In genomic region chr12:96719671-96720362, GRCh38 we compare ENCODE assay signal across 8 cellular contexts.
DNase-seq lines count a peak whose midpoint lies in the region; ATAC-seq and TF ChIP-seq lines count a peak whose summit lies in the region.

No MANE protein-coding gene starts in this region.

- peak overlapping the region; percentile 99 for H2AFZ ChIP-seq in OCI-LY1 (ENCODE audit: low read length)

- DNase-seq in DMS153 (lab: John Stamatoyannopoulos, UW), result peak; percentile 76
- DNase-seq in coronary artery (ENCODE audit: low spot score), result no peak
- no peak for DNase-seq in amniotic stem cell (lab: John Stamatoyannopoulos, UW)
- no peak for DNase-seq in NCI-H446 (lab: John Stamatoyannopoulos, UW)

- H3K4me1 ChIP-seq in OCI-LY1 (ENCODE audit: insufficient read depth, low read length, severe bottlenecking) (peaks cover 11% of the 10 kb centered on the region), neutrophil (ENCODE audit: control insufficient read depth in 1 of 2, insufficient read depth in 1 of 2, low read depth in 1 of 2, low read length in 1 of 2) (peaks cover 0 to 5% of the 10 kb centered on the region in 2 experiments)

- no peaks in the 10 kb centered on the region for H3F3A ChIP-seq in OCI-LY1 (ENCODE audit: insufficient read depth, low read length)

- H3K27ac ChIP-seq in OCI-LY1 (ENCODE audit: low read depth, low read length, poor library complexity, severe bottlenecking) (no peak overlapping the region), coronary artery (no peak overlapping the region), neutrophil (no peak overlapping the region)

- ATAC-seq in GM19395 (IDR thresholded peaks at IDR 0.05; ENCODE audit: unreplicated experiment), result peak; percentile 97
- peak; percentile 85 for ATAC-seq in HG03442 (IDR thresholded peaks at IDR 0.05; ENCODE audit: unreplicated experiment)

- no peaks in the 10 kb centered on the region for H3K9me2 ChIP-seq in OCI-LY1 (ENCODE audit: low read depth, low read length)

- H3K36me3 ChIP-seq in OCI-LY1 (ENCODE audit: insufficient read depth, low read length), result no peaks in the 10 kb centered on the region
- no peaks in the 10 kb centered on the region for H3K36me3 ChIP-seq in neutrophil

- H3K9me3 ChIP-seq in OCI-LY1 (ENCODE audit: low read length) (no peaks in the 10 kb centered on the region), neutrophil (no peaks in the 10 kb centered on the region)

- H4K20me1 ChIP-seq in OCI-LY1 (ENCODE audit: insufficient read depth, low read length), result no peaks in the 10 kb centered on the region

- H3K4me3 ChIP-seq in OCI-LY1 (ENCODE audit: low read depth, low read length, poor library complexity, severe bottlenecking) (peak overlapping the region; percentile 51), coronary artery (peak overlapping the region; percentile 60), neutrophil (ENCODE audit: low read depth in 1 of 2, low read length in 1 of 2) (peak overlapping the region; percentile 28 to 43)

- peak overlapping the region; percentile 37 for H3K9ac ChIP-seq in OCI-LY1 (ENCODE audit: low read length)

- peak overlapping the region; percentile 78 for H3K4me2 ChIP-seq in OCI-LY1 (ENCODE audit: low read length)

- TF ChIP-seq CTCF in OCI-LY1 (IDR thresholded peaks at IDR 0.05; ENCODE audit: low read length), result no peak
- TF ChIP-seq CTCF in coronary artery (IDR thresholded peaks at IDR 0.05), result no peak
- TF ChIP-seq CTCF in neutrophil (IDR thresholded peaks at IDR 0.05), result no peak

- no peaks in the 10 kb centered on the region for H3K27me3 ChIP-seq in OCI-LY1 (ENCODE audit: insufficient read depth, low read length)
- no peaks in the 10 kb centered on the region for H3K27me3 ChIP-seq in neutrophil

- no peaks in the 10 kb centered on the region for H3K79me2 ChIP-seq in OCI-LY1 (ENCODE audit: insufficient read depth, low read length)
